ENCODE assay signal across 8 cellular contexts in the genomic region with DNA sequence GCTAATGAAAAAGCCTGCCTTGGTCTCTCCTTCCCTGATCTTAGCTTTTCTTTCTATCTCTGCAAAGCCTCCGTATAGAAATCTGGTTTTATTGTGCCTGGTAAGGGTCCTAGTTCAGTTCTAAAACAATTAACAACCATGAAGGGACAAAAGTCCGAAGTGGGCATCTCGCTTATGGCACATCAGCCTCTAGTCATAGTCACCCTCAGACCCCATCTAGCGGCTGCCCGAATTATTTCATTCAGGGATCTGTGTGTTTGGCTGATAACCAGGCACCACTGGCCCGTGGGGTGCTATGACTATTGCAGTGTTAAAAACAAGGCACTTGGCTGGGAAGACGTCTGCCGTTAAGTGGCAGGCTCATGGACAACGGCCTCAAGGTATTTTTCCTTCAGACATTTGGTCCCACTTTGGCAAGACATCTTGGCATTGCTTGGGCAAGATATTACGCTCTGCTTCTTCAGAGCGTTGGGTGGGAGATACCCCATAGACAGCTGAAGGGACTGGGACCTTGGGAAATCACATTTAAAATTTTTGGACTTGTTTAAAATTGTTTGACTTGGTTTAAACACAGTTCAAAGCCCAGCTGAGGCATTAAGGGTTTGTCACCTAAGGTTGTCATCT.
DNase-seq lines count a peak whose midpoint lies in the region; ATAC-seq and TF ChIP-seq lines count a peak whose summit lies in the region.

No MANE protein-coding gene starts in this region.

- no peak overlapping the region for H3K27ac ChIP-seq in CD8-positive, alpha-beta memory T cell (ENCODE audit: low read depth, low read length)
- no peak overlapping the region for H3K27ac ChIP-seq in naive thymus-derived CD4-positive, alpha-beta T cell (ENCODE audit: low read depth, low read length)

- CTCF ChIA-PET in CD8-positive, alpha-beta memory T cell (lab: Charles Lee), result interaction anchor here (0.9 to 1.7 kb wide), 3 partner anchors 12 to 393 kb away, joined by 3 to 4 read pairs (median 3); no protein-coding TSS in a partner anchor
- CTCF ChIA-PET in activated CD8-positive, alpha-beta T cell treated with anti-CD3 and anti-CD28 coated beads, Interleukin-2, amount 10 ng/mL, durations not matched to agents 7 days and 5 days (lab: Charles Lee), result interaction anchor here (1.0 to 5.4 kb wide), 8 partner anchors 8 to 392 kb away, joined by 3 to 33 read pairs (median 5); no protein-coding TSS in a partner anchor
- CTCF ChIA-PET in naive thymus-derived CD4-positive, alpha-beta T cell (lab: Charles Lee), result interaction anchor here (0.6 to 2.4 kb wide), 4 partner anchors 8 to 391 kb away, joined by 5 to 7 read pairs (median 5); no protein-coding TSS in a partner anchor

- H3K4me3 ChIP-seq in CD8-positive, alpha-beta memory T cell (ENCODE audit: low read length), result no peak overlapping the region
- no peak overlapping the region for H3K4me3 ChIP-seq in epithelial cell of proximal tubule (ENCODE audit: low read depth, low read length)
- no peak overlapping the region for H3K4me3 ChIP-seq in naive thymus-derived CD4-positive, alpha-beta T cell (ENCODE audit: low read length)

- peak in 3 of 5 donors; percentile 12 to 57 (median 55) for DNase-seq in CD8-positive, alpha-beta memory T cell
- DNase-seq in NCI-H82 treated with DMSO at 0.1 percent for 48 hours (lab: John Stamatoyannopoulos, UW; ENCODE audit: unreplicated experiment) (peak; percentile 45), epithelial cell of proximal tubule (ENCODE audit: low read depth) (no peak)
- DNase-seq in activated CD8-positive, alpha-beta T cell treated with anti-CD3 and anti-CD28 coated beads, Interleukin-2, amount 10 ng/mL, durations not matched to agents 7 days and 5 days, result peak; percentile 71
- peak in 8 of 9 donors; percentile 14 to 57 (median 40) for DNase-seq in naive thymus-derived CD4-positive, alpha-beta T cell

- no peaks in the 10 kb centered on the region for H3K36me3 ChIP-seq in CD8-positive, alpha-beta memory T cell (ENCODE audit: insufficient read depth, low read length)
- no peaks in the 10 kb centered on the region for H3K36me3 ChIP-seq in naive thymus-derived CD4-positive, alpha-beta T cell (ENCODE audit: control insufficient read depth in 2 of 3, insufficient read depth in 3 of 3, low read length in 3 of 3)

- no peaks in the 10 kb centered on the region for H3K9me3 ChIP-seq in CD8-positive, alpha-beta memory T cell (ENCODE audit: low read length)
- H3K9me3 ChIP-seq in naive thymus-derived CD4-positive, alpha-beta T cell (ENCODE audit: control insufficient read depth in 2 of 3, low read length in 3 of 3), result no peaks in the 10 kb centered on the region

- peaks cover 7 to 40% of the 10 kb centered on the region in 2 donors for H3K27me3 Mint-ChIP-seq in CD8-positive, alpha-beta memory T cell
- H3K27me3 Mint-ChIP-seq in activated CD8-positive, alpha-beta T cell treated with anti-CD3 and anti-CD28 coated beads, Interleukin-2, amount 10 ng/mL, durations not matched to agents 7 days and 5 days (ENCODE audit: low read depth), result peaks cover 9% of the 10 kb centered on the region
- H3K27me3 Mint-ChIP-seq in naive thymus-derived CD4-positive, alpha-beta T cell, result peaks cover 6 to 32% (median 24%) of the 10 kb centered on the region in 5 donors
- H3K27me3 Mint-ChIP-seq in stimulated activated memory B cell treated with anti-CD40 and anti-IgM and Interleukin-4, amounts not matched to agents 10 μg/mL and 1 μg/mL and 100 μg/mL, for 72 hours, result peaks cover 37% of the 10 kb centered on the region

- H3K4me1 ChIP-seq in CD8-positive, alpha-beta memory T cell (ENCODE audit: insufficient read depth, low read length), result no peaks in the 10 kb centered on the region
- H3K4me1 ChIP-seq in naive thymus-derived CD4-positive, alpha-beta T cell (ENCODE audit: control insufficient read depth in 2 of 2, insufficient read depth in 2 of 2, low read length in 2 of 2), result no peaks in the 10 kb centered on the region

- H3K4me3 Mint-ChIP-seq in CD8-positive, alpha-beta memory T cell, result peak overlapping the region in 4 of 7 donors; percentile 39 to 69 (median 50)
- no peak overlapping the region for H3K4me3 Mint-ChIP-seq in activated CD8-positive, alpha-beta T cell treated with anti-CD3 and anti-CD28 coated beads, Interleukin-2, amount 10 ng/mL, durations not matched to agents 7 days and 5 days
- H3K4me3 Mint-ChIP-seq in naive thymus-derived CD4-positive, alpha-beta T cell, result peak overlapping the region in 3 of 10 donors; percentile 6 to 33 (median 14)
- no peak overlapping the region for H3K4me3 Mint-ChIP-seq in stimulated activated memory B cell treated with anti-CD40 and anti-IgM and Interleukin-4, amounts not matched to agents 10 μg/mL and 1 μg/mL and 100 μg/mL, for 72 hours

- peaks cover 2 to 5% (median 5%) of the 10 kb centered on the region in 3 donors for H3K4me1 Mint-ChIP-seq in CD8-positive, alpha-beta memory T cell
- peaks cover 5% of the 10 kb centered on the region for H3K4me1 Mint-ChIP-seq in activated CD8-positive, alpha-beta T cell treated with anti-CD3 and anti-CD28 coated beads, Interleukin-2, amount 10 ng/mL, durations not matched to agents 7 days and 5 days (ENCODE audit: low read depth)
- H3K4me1 Mint-ChIP-seq in naive thymus-derived CD4-positive, alpha-beta T cell, result peaks cover 0 to 5% (median 2%) of the 10 kb centered on the region in 7 donors
- H3K4me1 Mint-ChIP-seq in stimulated activated memory B cell treated with anti-CD40 and anti-IgM and Interleukin-4, amounts not matched to agents 10 μg/mL and 1 μg/mL and 100 μg/mL, for 72 hours, result peaks cover 17% of the 10 kb centered on the region

- H3K9me3 Mint-ChIP-seq in CD8-positive, alpha-beta memory T cell, result no peaks in the 10 kb centered on the region
- H3K9me3 Mint-ChIP-seq in activated CD8-positive, alpha-beta T cell treated with anti-CD3 and anti-CD28 coated beads, Interleukin-2, amount 10 ng/mL, durations not matched to agents 7 days and 5 days (ENCODE audit: insufficient read depth), result no peaks in the 10 kb centered on the region
- no peaks in the 10 kb centered on the region for H3K9me3 Mint-ChIP-seq in naive thymus-derived CD4-positive, alpha-beta T cell
- no peaks in the 10 kb centered on the region for H3K9me3 Mint-ChIP-seq in stimulated activated memory B cell treated with anti-CD40 and anti-IgM and Interleukin-4, amounts not matched to agents 10 μg/mL and 1 μg/mL and 100 μg/mL, for 72 hours

- peak overlapping the region in 1 of 8 donors; percentile 64 for H3K27ac Mint-ChIP-seq in CD8-positive, alpha-beta memory T cell
- no peak overlapping the region for H3K27ac Mint-ChIP-seq in activated CD8-positive, alpha-beta T cell treated with anti-CD3 and anti-CD28 coated beads, Interleukin-2, amount 10 ng/mL, durations not matched to agents 7 days and 5 days
- H3K27ac Mint-ChIP-seq in naive thymus-derived CD4-positive, alpha-beta T cell, result no peak overlapping the region
- no peak overlapping the region for H3K27ac Mint-ChIP-seq in stimulated activated memory B cell treated with anti-CD40 and anti-IgM and Interleukin-4, amounts not matched to agents 10 μg/mL and 1 μg/mL and 100 μg/mL, for 72 hours

- intact Hi-C loops in naive thymus-derived CD4-positive, alpha-beta T cell (cut with micrococcal nuclease), result loop anchor here (1.0 kb wide), 3 partner anchors 122 to 392 kb away; no protein-coding TSS in a partner anchor

- peak; percentile 89 for ATAC-seq in GM19372 (IDR thresholded peaks at IDR 0.05; ENCODE audit: low read depth, unreplicated experiment)
- peak; percentile 77 for ATAC-seq in HG03460 (IDR thresholded peaks at IDR 0.05; ENCODE audit: unreplicated experiment)
- peak; percentile 85 for ATAC-seq in activated CD8-positive, alpha-beta T cell treated with anti-CD3 and anti-CD28 coated beads, Interleukin-2, amount 10 ng/mL, durations not matched to agents 7 days and 5 days
- peak; percentile 59 for ATAC-seq in naive thymus-derived CD4-positive, alpha-beta T cell
- peak; percentile 72 for ATAC-seq in stimulated activated memory B cell treated with anti-CD40 and anti-IgM and Interleukin-4, amounts not matched to agents 10 μg/mL and 1 μg/mL and 100 μg/mL, for 72 hours

- peaks cover 3% of the 10 kb centered on the region for H3K27me3 ChIP-seq in CD8-positive, alpha-beta memory T cell (ENCODE audit: insufficient read depth, low read length, poor library complexity, severe bottlenecking)
- H3K27me3 ChIP-seq in naive thymus-derived CD4-positive, alpha-beta T cell (ENCODE audit: control insufficient read depth in 2 of 2, insufficient read depth in 2 of 2, low read length in 2 of 2), result no peaks in the 10 kb centered on the region

- no peaks in the 10 kb centered on the region for H3K36me3 Mint-ChIP-seq in CD8-positive, alpha-beta memory T cell
- H3K36me3 Mint-ChIP-seq in activated CD8-positive, alpha-beta T cell treated with anti-CD3 and anti-CD28 coated beads, Interleukin-2, amount 10 ng/mL, durations not matched to agents 7 days and 5 days (ENCODE audit: low read depth), result no peaks in the 10 kb centered on the region
- no peaks in the 10 kb centered on the region for H3K36me3 Mint-ChIP-seq in naive thymus-derived CD4-positive, alpha-beta T cell
- H3K36me3 Mint-ChIP-seq in stimulated activated memory B cell treated with anti-CD40 and anti-IgM and Interleukin-4, amounts not matched to agents 10 μg/mL and 1 μg/mL and 100 μg/mL, for 72 hours, result no peaks in the 10 kb centered on the region

- POLR2A ChIA-PET in CD8-positive, alpha-beta memory T cell (lab: Charles Lee), result no interaction called here
- POLR2A ChIA-PET in activated CD8-positive, alpha-beta T cell treated with anti-CD3 and anti-CD28 coated beads, Interleukin-2, amount 10 ng/mL, durations not matched to agents 7 days and 5 days (lab: Charles Lee), result no interaction called here
- POLR2A ChIA-PET in naive thymus-derived CD4-positive, alpha-beta T cell (lab: Charles Lee), result no interaction called here

- TF ChIP-seq CTCF in epithelial cell of proximal tubule (conservative IDR thresholded peaks at IDR 0.05; ENCODE audit: low read depth, low read length), result peak; percentile 78

Comparison
In these comparisons a context has a peak if more than half of its experiments do, and no peak if none do; other contexts are left out.
1. H3K4me3 Mint-ChIP-seq: peak in CD8-positive, alpha-beta memory T cell (4 of 7); none in activated CD8-positive, alpha-beta T cell treated with anti-CD3 and anti-CD28 coated beads, Interleukin-2, amount 10 ng/mL, durations not matched to agents 7 days and 5 days (single experiment) and stimulated activated memory B cell treated with anti-CD40 and anti-IgM and Interleukin-4, amounts not matched to agents 10 μg/mL and 1 μg/mL and 100 μg/mL, for 72 hours (single experiment).
2. Peak in every context shown above with its lines, with median percentiles within 50 percentile points of each other: ATAC-seq.